Comparison of ENCODE assay signal across 18 cellular contexts in the genomic region with DNA sequence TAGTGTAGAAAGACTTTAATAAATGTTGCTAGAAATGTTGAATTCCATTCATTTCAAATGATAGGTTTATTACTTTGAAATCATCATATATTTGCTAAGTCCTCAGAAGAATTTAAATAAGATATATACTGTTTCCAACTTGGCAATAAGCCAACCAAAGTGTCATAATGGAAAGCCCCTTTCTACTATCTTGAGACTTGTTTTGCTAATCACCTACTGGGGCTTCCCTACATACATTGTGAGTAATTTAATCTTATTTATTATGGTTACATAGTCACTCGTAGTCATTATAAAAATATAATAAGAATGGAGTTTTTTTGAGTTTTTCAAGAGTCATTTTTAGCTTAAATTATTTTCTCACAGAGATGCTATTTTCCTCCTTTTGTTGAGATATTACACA. TPM values are rescaled to one million over a fixed set of nuclear protein-coding genes. Genes with fewer than 3 reads are reported as not detected.
A peak's percentile ranks its signal among the peaks of the same experiment; 100 is the strongest.
DNase-seq lines count a peak whose midpoint lies in the region; ATAC-seq and TF ChIP-seq lines count a peak whose summit lies in the region.
"Had no signal": no experiment of that assay in that cellular context is flagged by ENCODE, and none has a peak within 500 bp of the region (broad histone marks: within the 10 kb centered on the region; RNA-seq: fewer than 3 reads in every experiment).

No MANE protein-coding gene starts in this region.

- DNase-seq in epithelial cell of esophagus (ENCODE audit: low read depth) = peak; percentile 23
- no peak for DNase-seq in kidney glomerular epithelial cell (lab: John Stamatoyannopoulos, UW)
- no peak for DNase-seq in gastrocnemius medialis
- no peak for DNase-seq in heart left ventricle
- DNase-seq: activated CD4-positive, alpha-beta T cell treated with anti-CD3 and anti-CD28 coated beads, Interleukin-2, amount 50 U/mL, for 4 hours; activated naive CD4-positive, alpha-beta T cell; CD4-positive, CD25-positive, alpha-beta regulatory T cell; central memory CD4-positive, alpha-beta T cell; hypothalamus; MG63; sigmoid colon had no signal

- H3K27me3 ChIP-seq in gastrocnemius medialis = no peaks in the 10 kb centered on the region
- H3K27me3 ChIP-seq in heart left ventricle = no peaks in the 10 kb centered on the region
- H3K27me3 ChIP-seq: MG63, sigmoid colon had no signal

- TF ChIP-seq CTCF in epithelial cell of esophagus (IDR thresholded peaks at IDR 0.05; ENCODE audit: insufficient read depth, low read depth, low read length, missing control alignments) = no peak
- TF ChIP-seq CTCF in gastrocnemius medialis (IDR thresholded peaks at IDR 0.05 in 4 of 5, conservative IDR thresholded peaks at IDR 0.05 in 1 of 5) = no peak
- TF ChIP-seq CTCF in heart left ventricle (IDR thresholded peaks at IDR 0.05) = no peak

- WGBS in heart left ventricle, 4 donors = 62 to 71% (median 67%) methylated on average over 1 of the region's 1 CpG

- no peaks in the 10 kb centered on the region for H3K36me3 ChIP-seq in gastrocnemius medialis
- H3K36me3 ChIP-seq in heart left ventricle = no peaks in the 10 kb centered on the region
- H3K36me3 ChIP-seq: MG63, sigmoid colon had no signal

- in situ Hi-C loops in gastrocnemius medialis (cut with MboI; ENCODE audit: low sequenced_read_pairs in 4 of 4) = no loop called here

- TF ChIP-seq POLR2A in gastrocnemius medialis (IDR thresholded peaks at IDR 0.05) (no peak), heart left ventricle (IDR thresholded peaks at IDR 0.05) (no peak)

- H3K27ac ChIP-seq in gastrocnemius medialis (no peak overlapping the region), heart left ventricle (no peak overlapping the region)
- H3K27ac ChIP-seq: epithelial cell of prostate, sigmoid colon had no signal

- H3K4me1 ChIP-seq in gastrocnemius medialis = no peaks in the 10 kb centered on the region
- H3K4me1 ChIP-seq in heart left ventricle = no peaks in the 10 kb centered on the region
- H3K4me1 ChIP-seq: sigmoid colon had no signal

- ATAC-seq in GM18498 (IDR thresholded peaks at IDR 0.05; ENCODE audit: unreplicated experiment) (peak; percentile 56), GM19452 (IDR thresholded peaks at IDR 0.05; ENCODE audit: unreplicated experiment) (peak; percentile 55), HG03378 (IDR thresholded peaks at IDR 0.05; ENCODE audit: unreplicated experiment) (peak; percentile 69), HG03135 (IDR thresholded peaks at IDR 0.05; ENCODE audit: unreplicated experiment) (no peak), gastrocnemius medialis (no peak), heart left ventricle (no peak)

- intact Hi-C loops in gastrocnemius medialis (cut with DNase I; ENCODE audit: low total_unique reads) = no loop called here
- intact Hi-C loops in heart left ventricle (cut with DNase I) = no loop called here

- H3K4me3 ChIP-seq in epithelial cell of esophagus (ENCODE audit: low read length) (no peak overlapping the region), gastrocnemius medialis (no peak overlapping the region), heart left ventricle (no peak overlapping the region)
- H3K4me3 ChIP-seq: lung, MG63, sigmoid colon had no signal

- H3K9me3 ChIP-seq in gastrocnemius medialis (no peaks in the 10 kb centered on the region), heart left ventricle (peaks cover 0 to 3% (median 0%) of the 10 kb centered on the region in 12 donors)
- H3K9me3 ChIP-seq: sigmoid colon had no signal

RNA-seq across cellular contexts. Expression of a gene that starts 20.7 kb away (rescaled TPM):
- total RNA-seq in gastrocnemius medialis = under 1 TPM; 0.05 to 0.65 (median 0.14) TPM
- total RNA-seq in heart left ventricle = 1 to 10 TPM in 7 of 9 donors, under 1 TPM in 2; 0.91 to 4.6 (median 1.7) TPM
- under 1 TPM; 0.69 to 0.72 TPM for polyA plus RNA-seq in heart left ventricle
- total RNA-seq: T-helper 1 cell treated with Interleukin-12 subunit alpha and Interleukin-12 subunit beta and Interleukin-4 antibody, amounts not matched to agents 30 ng/mL and 1 ng/mL, for 36 hours had no signal
- polyA plus RNA-seq: CD4-positive, CD25-positive, alpha-beta regulatory T cell had no signal

Comparison
In these comparisons a context has a peak if more than half of its experiments do, and no peak if none do; other contexts are left out.
1. ATAC-seq: peak in GM18498 (single experiment), GM19452 (single experiment) and HG03378 (single experiment); none in HG03135 (single experiment), gastrocnemius medialis (0 of 2) and heart left ventricle (0 of 4).